Comparison of ENCODE assay signal across 11 cellular contexts in genomic region chr1:78277253-78277652, GRCh38.
DNase-seq lines count a peak whose midpoint lies in the region; ATAC-seq and TF ChIP-seq lines count a peak whose summit lies in the region.
"Had no signal": no experiment of that assay in that cellular context is flagged by ENCODE, and none has a peak within 500 bp of the region (broad histone marks: within the 10 kb centered on the region; RNA-seq: fewer than 3 reads in every experiment).

No MANE protein-coding gene starts in this region.

- CTCF ChIA-PET in activated CD4-positive, alpha-beta memory T cell treated with anti-CD3 and anti-CD28 coated beads, Interleukin-2, amount 10 ng/mL, durations not matched to agents 7 days and 5 days (lab: Charles Lee) = no interaction called here
- CTCF ChIA-PET in Caco-2 (lab: Charles Lee) = no interaction called here

- H3K36me3 ChIP-seq in Caco-2 (ENCODE audit: control insufficient read depth, insufficient read depth, low read length) = no peaks in the 10 kb centered on the region
- H3K36me3 ChIP-seq: thoracic aorta had no signal

- intact Hi-C loops in Caco-2 (cut with micrococcal nuclease; ENCODE audit: unreplicated experiment) = no loop called here

- TF ChIP-seq CTCF in NB4 (IDR thresholded peaks at IDR 0.05; ENCODE audit: low read depth, low read length) = no peak
- no peak for TF ChIP-seq CTCF in fibroblast of the aortic adventitia (IDR thresholded peaks at IDR 0.05; ENCODE audit: insufficient read depth, low read length)
- TF ChIP-seq CTCF in Caco-2 (IDR thresholded peaks at IDR 0.05; ENCODE audit: insufficient read depth in 1 of 2, low read depth in 1 of 2, low read length in 1 of 2, severe bottlenecking in 1 of 2, unreplicated experiment in 1 of 2) = no peak

- no peak overlapping the region for H3K4me3 Mint-ChIP-seq in activated CD4-positive, alpha-beta memory T cell treated with anti-CD3 and anti-CD28 coated beads, Interleukin-2, amount 10 ng/mL, durations not matched to agents 7 days and 5 days
- no peak overlapping the region for H3K4me3 Mint-ChIP-seq in Caco-2 (ENCODE audit: unreplicated experiment)
- H3K4me3 Mint-ChIP-seq: activated naive CD4-positive, alpha-beta T cell treated with anti-CD3 and anti-CD28 coated beads, Interleukin-2, amount 50 U/mL, for 24 hours had no signal

- no peak overlapping the region for H3K27ac Mint-ChIP-seq in activated CD4-positive, alpha-beta memory T cell treated with anti-CD3 and anti-CD28 coated beads, Interleukin-2, amount 10 ng/mL, durations not matched to agents 7 days and 5 days
- H3K27ac Mint-ChIP-seq in Caco-2 (ENCODE audit: unreplicated experiment) = no peak overlapping the region
- H3K27ac Mint-ChIP-seq: activated naive CD4-positive, alpha-beta T cell treated with anti-CD3 and anti-CD28 coated beads, Interleukin-2, amount 50 U/mL, for 24 hours had no signal

- no TSS peak for BruUV-seq in Caco-2 (replicated peaks; lab: Mats Ljungman, UMichigan)

- H3K4me3 ChIP-seq in NB4 (ENCODE audit: low read depth, low read length) (no peak overlapping the region), fibroblast of the aortic adventitia (ENCODE audit: low read depth, low read length) (no peak overlapping the region), Caco-2 (ENCODE audit: low read depth, low read length) (no peak overlapping the region)
- H3K4me3 ChIP-seq: SK-N-MC, thoracic aorta had no signal

- H3K27me3 Mint-ChIP-seq in activated CD4-positive, alpha-beta memory T cell treated with anti-CD3 and anti-CD28 coated beads, Interleukin-2, amount 10 ng/mL, durations not matched to agents 7 days and 5 days = no peaks in the 10 kb centered on the region
- H3K27me3 Mint-ChIP-seq in Caco-2 (ENCODE audit: insufficient read depth, unreplicated experiment) = peaks cover 5% of the 10 kb centered on the region

- POLR2A ChIA-PET in activated CD4-positive, alpha-beta memory T cell treated with anti-CD3 and anti-CD28 coated beads, Interleukin-2, amount 10 ng/mL, durations not matched to agents 7 days and 5 days (lab: Charles Lee) = no interaction called here
- POLR2A ChIA-PET in Caco-2 (lab: Charles Lee) = no interaction called here

- no peaks in the 10 kb centered on the region for H3K9me3 Mint-ChIP-seq in activated CD4-positive, alpha-beta memory T cell treated with anti-CD3 and anti-CD28 coated beads, Interleukin-2, amount 10 ng/mL, durations not matched to agents 7 days and 5 days
- H3K9me3 Mint-ChIP-seq in Caco-2 (ENCODE audit: unreplicated experiment) = no peaks in the 10 kb centered on the region

- TF ChIP-seq POLR2A in NB4 (IDR thresholded peaks at IDR 0.05; ENCODE audit: extremely low read depth, insufficient read length) = no peak

- DNase-seq in NB4 (ENCODE audit: low read depth) (peak; percentile 82), fibroblast of the aortic adventitia (ENCODE audit: low read depth) (peak; percentile 55), Caco-2 (no peak), NCI-H774 (lab: John Stamatoyannopoulos, UW) (no peak)
- DNase-seq in activated CD4-positive, alpha-beta memory T cell treated with anti-CD3 and anti-CD28 coated beads, Interleukin-2, amount 10 ng/mL, durations not matched to agents 7 days and 5 days = no peak

- ATAC-seq in GM18508 (IDR thresholded peaks at IDR 0.05; ENCODE audit: insufficient read depth, unreplicated experiment) (peak; percentile 75), HG02759 (IDR thresholded peaks at IDR 0.05; ENCODE audit: unreplicated experiment) (peak; percentile 91), GM18873 (IDR thresholded peaks at IDR 0.05; ENCODE audit: low FRiP score, unreplicated experiment) (no peak)

- no peaks in the 10 kb centered on the region for H3K27me3 ChIP-seq in Caco-2 (replicated peaks; ENCODE audit: control insufficient read depth, insufficient read depth, low read length)

- H3K4me1 Mint-ChIP-seq in activated CD4-positive, alpha-beta memory T cell treated with anti-CD3 and anti-CD28 coated beads, Interleukin-2, amount 10 ng/mL, durations not matched to agents 7 days and 5 days = no peaks in the 10 kb centered on the region
- peaks cover 4% of the 10 kb centered on the region for H3K4me1 Mint-ChIP-seq in Caco-2 (ENCODE audit: low read depth, unreplicated experiment)
- H3K4me1 Mint-ChIP-seq: activated naive CD4-positive, alpha-beta T cell treated with anti-CD3 and anti-CD28 coated beads, Interleukin-2, amount 50 U/mL, for 24 hours had no signal

- no peaks in the 10 kb centered on the region for H3K36me3 Mint-ChIP-seq in activated CD4-positive, alpha-beta memory T cell treated with anti-CD3 and anti-CD28 coated beads, Interleukin-2, amount 10 ng/mL, durations not matched to agents 7 days and 5 days (ENCODE audit: low read depth)
- no peaks in the 10 kb centered on the region for H3K36me3 Mint-ChIP-seq in Caco-2 (ENCODE audit: insufficient read depth, unreplicated experiment)
- H3K36me3 Mint-ChIP-seq: activated naive CD4-positive, alpha-beta T cell treated with anti-CD3 and anti-CD28 coated beads, Interleukin-2, amount 50 U/mL, for 24 hours had no signal

- no peaks in the 10 kb centered on the region for H3K4me1 ChIP-seq in Caco-2

- H3K9me3 ChIP-seq in Caco-2 = no peaks in the 10 kb centered on the region
- H3K9me3 ChIP-seq: thoracic aorta had no signal

Comparison
In these comparisons a context has a peak if more than half of its experiments do, and no peak if none do; other contexts are left out.
1. DNase-seq: peak in NB4 (single experiment) and fibroblast of the aortic adventitia (single experiment); none in activated CD4-positive, alpha-beta memory T cell treated with anti-CD3 and anti-CD28 coated beads, Interleukin-2, amount 10 ng/mL, durations not matched to agents 7 days and 5 days (single experiment), Caco-2 (0 of 2) and NCI-H774 (single experiment).